Comparison of ENCODE assay signal across 8 cellular contexts in the genomic region with DNA sequence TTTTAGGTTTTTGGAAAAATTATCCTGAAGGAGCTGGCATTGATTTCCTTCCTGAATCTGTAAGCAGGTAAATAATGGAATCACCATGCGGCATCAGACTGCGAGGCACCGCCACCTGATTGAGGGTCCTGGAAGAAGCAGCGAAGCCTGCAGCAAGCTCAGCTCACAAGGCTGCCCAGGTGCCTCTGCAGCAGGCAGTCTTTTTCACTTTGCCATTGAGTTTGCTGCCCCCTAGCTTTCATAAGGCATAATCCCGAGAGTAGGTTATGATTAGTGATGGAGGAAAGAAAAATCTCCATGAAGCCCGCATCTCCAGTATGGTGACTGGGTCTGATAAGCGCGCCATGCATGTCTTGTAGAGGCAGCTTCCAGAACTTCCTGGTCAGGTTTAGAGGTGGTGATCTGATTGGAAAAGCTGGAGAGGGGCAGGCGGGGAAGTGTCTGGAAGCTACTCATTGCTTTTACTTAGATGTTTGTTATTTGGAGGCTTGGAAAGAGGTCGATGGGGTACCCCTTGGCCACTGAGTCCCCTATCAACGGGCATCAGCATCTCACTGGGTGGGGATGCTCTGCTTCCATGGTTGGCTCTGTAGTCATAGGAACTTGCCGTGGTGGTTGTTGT. TPM values are rescaled to one million over a fixed set of nuclear protein-coding genes. Genes with fewer than 3 reads are reported as not detected.
DNase-seq lines count a peak whose midpoint lies in the region; ATAC-seq and TF ChIP-seq lines count a peak whose summit lies in the region.

No MANE protein-coding gene starts in this region.

- H3K4me1 Mint-ChIP-seq in activated naive CD4-positive, alpha-beta T cell treated with anti-CD3 and anti-CD28 coated beads, Interleukin-2, amount 10 ng/mL, durations not matched to agents 7 days and 5 days = no peaks in the 10 kb centered on the region

- H3K36me3 ChIP-seq in heart left ventricle = no peaks in the 10 kb centered on the region
- H3K36me3 ChIP-seq in prostate gland = no peaks in the 10 kb centered on the region

- H3K4me3 ChIP-seq in heart left ventricle (no peak overlapping the region), prostate gland (no peak overlapping the region)

- CTCF ChIA-PET in activated naive CD4-positive, alpha-beta T cell treated with anti-CD3 and anti-CD28 coated beads, Interleukin-2, amount 10 ng/mL, durations not matched to agents 7 days and 5 days (lab: Charles Lee) = interaction anchor here (0.6 to 4.4 kb wide), 18 partner anchors 8 to 324 kb away, joined by 3 to 40 read pairs (median 5); no protein-coding TSS in a partner anchor

- intact Hi-C loops in heart left ventricle (cut with DNase I) (loop anchor here in 7 of 10 donors (1.0 to 10.0 kb wide), 7 partner anchors 51 to 461 kb away; no protein-coding TSS in a partner anchor), prostate gland (cut with DNase I) (loop anchor here (5.0 kb wide), 1 partner anchor 313 kb away; no protein-coding TSS in a partner anchor)

- no peak overlapping the region for H3K27ac ChIP-seq in heart left ventricle
- H3K27ac ChIP-seq in prostate gland = no peak overlapping the region

- H3K27me3 ChIP-seq in heart left ventricle (peaks cover 0 to 3% (median 0%) of the 10 kb centered on the region in 9 donors), prostate gland (replicated peaks; ENCODE audit: insufficient read depth) (no peaks in the 10 kb centered on the region)

- TF ChIP-seq CTCF in heart left ventricle (IDR thresholded peaks at IDR 0.05) (peak; percentile 52 to 84 (median 72)), prostate gland (IDR thresholded peaks at IDR 0.05) (peak; percentile 20 to 74 (median 62))

- no peaks in the 10 kb centered on the region for H3K9me3 Mint-ChIP-seq in activated naive CD4-positive, alpha-beta T cell treated with anti-CD3 and anti-CD28 coated beads, Interleukin-2, amount 10 ng/mL, durations not matched to agents 7 days and 5 days

- H3K27ac Mint-ChIP-seq in activated naive CD4-positive, alpha-beta T cell treated with anti-CD3 and anti-CD28 coated beads, Interleukin-2, amount 10 ng/mL, durations not matched to agents 7 days and 5 days = no peak overlapping the region

- H3K27me3 Mint-ChIP-seq in activated naive CD4-positive, alpha-beta T cell treated with anti-CD3 and anti-CD28 coated beads, Interleukin-2, amount 10 ng/mL, durations not matched to agents 7 days and 5 days = peaks cover 19% of the 10 kb centered on the region

- H3K4me1 ChIP-seq in heart left ventricle (no peaks in the 10 kb centered on the region), prostate gland (replicated peaks) (no peaks in the 10 kb centered on the region)

- H3K9me3 ChIP-seq in heart left ventricle = no peaks in the 10 kb centered on the region
- H3K9me3 ChIP-seq in prostate gland = no peaks in the 10 kb centered on the region

- DNase-seq in NOMO-1 (lab: John Stamatoyannopoulos, UW; ENCODE audit: unreplicated experiment in 2 of 2) (peak; percentile 4 to 20), NOMO-1 treated with dmso at 0.1 percent for 144 hours (lab: John Stamatoyannopoulos, UW; ENCODE audit: unreplicated experiment) (no peak), NCI-H526 (lab: John Stamatoyannopoulos, UW) (peak; percentile 63 to 89), heart left ventricle (peak in 3 of 5 donors; percentile 34 to 43 (median 37)), prostate gland (ENCODE audit: low spot score) (peak; percentile 28), GF-D8 (lab: John Stamatoyannopoulos, UW) (no peak)
- DNase-seq in activated naive CD4-positive, alpha-beta T cell treated with anti-CD3 and anti-CD28 coated beads, Interleukin-2, amount 10 ng/mL, durations not matched to agents 7 days and 5 days = peak; percentile 37

- H3K36me3 Mint-ChIP-seq in activated naive CD4-positive, alpha-beta T cell treated with anti-CD3 and anti-CD28 coated beads, Interleukin-2, amount 10 ng/mL, durations not matched to agents 7 days and 5 days = no peaks in the 10 kb centered on the region

- TF ChIP-seq POLR2A in heart left ventricle (IDR thresholded peaks at IDR 0.05) (no peak), prostate gland (IDR thresholded peaks at IDR 0.05) (no peak)

- ATAC-seq in HG02885 (IDR thresholded peaks at IDR 0.05; ENCODE audit: poor library complexity, unreplicated experiment) (peak; percentile 69), heart left ventricle (peak; percentile 58 to 78 (median 77))

- no peak overlapping the region for H3K4me3 Mint-ChIP-seq in activated naive CD4-positive, alpha-beta T cell treated with anti-CD3 and anti-CD28 coated beads, Interleukin-2, amount 10 ng/mL, durations not matched to agents 7 days and 5 days

- 49 to 56% (median 50%) methylated on average over 12 of the region's 12 CpGs for WGBS in heart left ventricle, 4 donors
- WGBS in prostate gland = 53% methylated on average over 12 of the region's 12 CpGs

RNA-seq across cellular contexts. Expression of a gene that starts 26.7 kb away (rescaled TPM):
- total RNA-seq in heart left ventricle (under 1 TPM in 1 of 9 donors, not detected in 8; 0.12 TPM), prostate gland (under 1 TPM; 0.05 to 0.45 TPM)
- not detected for polyA plus RNA-seq in heart left ventricle

Comparison
In these comparisons a context has a peak if more than half of its experiments do, and no peak if none do; other contexts are left out.
1. DNase-seq: peak in NOMO-1 (2 of 2), NCI-H526 (2 of 2), activated naive CD4-positive, alpha-beta T cell treated with anti-CD3 and anti-CD28 coated beads, Interleukin-2, amount 10 ng/mL, durations not matched to agents 7 days and 5 days (single experiment), heart left ventricle (3 of 5) and prostate gland (single experiment); none in NOMO-1 treated with dmso at 0.1 percent for 144 hours (single experiment) and GF-D8 (single experiment).